Comparison of ENCODE assay signal across 8 cellular contexts in the genomic region with DNA sequence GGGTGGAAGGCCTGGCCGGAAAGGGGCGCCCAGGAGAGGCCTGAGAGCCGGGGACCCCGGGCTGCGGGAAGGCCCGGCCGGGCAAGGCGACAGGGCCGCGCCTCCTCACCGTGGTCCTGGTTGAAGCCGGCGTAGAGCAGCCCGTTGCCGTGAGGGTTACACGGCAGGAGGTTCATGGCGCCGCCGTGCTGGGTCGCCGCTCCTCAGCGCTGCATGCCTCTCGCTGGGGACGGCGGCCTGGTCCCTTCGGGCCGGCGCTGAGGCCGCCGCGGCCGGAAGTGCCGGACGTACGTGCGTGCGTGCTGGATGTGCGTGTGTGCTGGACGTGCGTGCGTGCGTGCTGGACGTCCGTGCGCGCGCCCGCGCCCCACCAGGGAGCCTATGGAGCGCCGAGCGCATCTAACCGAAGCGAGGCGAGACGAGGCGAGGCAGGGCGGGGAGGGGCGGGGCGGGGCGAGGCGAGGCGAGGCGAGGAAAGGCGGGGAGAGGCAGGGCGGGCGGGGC. TPM values are rescaled to one million over a fixed set of nuclear protein-coding genes. Genes with fewer than 3 reads are reported as not detected.
DNase-seq lines count a peak whose midpoint lies in the region; ATAC-seq and TF ChIP-seq lines count a peak whose summit lies in the region.

Gene WDR45B, minus strand, starts transcription at position 280 of the 504 bp plus-strand sequence. Its CDS starts 104 bp downstream, at position 176.

- peak within 1 kb of the TSS; percentile 98 for H3K4me2 ChIP-seq in DND-41 (ENCODE audit: insufficient read depth, low read length)
- peak within 1 kb of the TSS; percentile 97 for H3K4me2 ChIP-seq in Loucy (ENCODE audit: low read depth, low read length, poor library complexity, severe bottlenecking)

- no peaks in the 10 kb centered on the region for H3K9me2 ChIP-seq in Loucy (replicated peaks; ENCODE audit: low read depth, low read length)

- no peaks in the 10 kb centered on the region for H3K9me3 Mint-ChIP-seq in natural killer cell treated with Interleukin-12 subunit alpha and Interleukin-12 subunit beta and Interleukin-15 and Interleukin-18, amount 100 ng/mL, for 72 hours

- peak within 1 kb of the TSS; percentile 88 for H3K27ac ChIP-seq in DND-41 (ENCODE audit: low read length)

- H4K20me1 ChIP-seq in DND-41 (ENCODE audit: insufficient read depth, low read length) = peaks cover 46% of the 10 kb centered on the region
- H4K20me1 ChIP-seq in Loucy (ENCODE audit: insufficient read depth, low read length, poor library complexity, severe bottlenecking) = peaks cover 49% of the 10 kb centered on the region

- H3K27me3 Mint-ChIP-seq in natural killer cell treated with Interleukin-12 subunit alpha and Interleukin-12 subunit beta and Interleukin-15 and Interleukin-18, amount 100 ng/mL, for 72 hours = no peaks in the 10 kb centered on the region

- peak within 1 kb of the TSS; percentile 74 to 82 for H3K27ac Mint-ChIP-seq in natural killer cell treated with Interleukin-12 subunit alpha and Interleukin-12 subunit beta and Interleukin-15 and Interleukin-18, amount 100 ng/mL, for 72 hours

- no peaks in the 10 kb centered on the region for H3K36me3 Mint-ChIP-seq in natural killer cell treated with Interleukin-12 subunit alpha and Interleukin-12 subunit beta and Interleukin-15 and Interleukin-18, amount 100 ng/mL, for 72 hours

- H3K4me1 Mint-ChIP-seq in natural killer cell treated with Interleukin-12 subunit alpha and Interleukin-12 subunit beta and Interleukin-15 and Interleukin-18, amount 100 ng/mL, for 72 hours (ENCODE audit: low read depth in 2 of 2) = peaks cover 23 to 27% of the 10 kb centered on the region in 2 donors

- H3K79me2 ChIP-seq in DND-41 (ENCODE audit: insufficient read depth, low read length) (peaks cover 51% of the 10 kb centered on the region), Loucy (ENCODE audit: insufficient read depth, low read length) (peaks cover 49% of the 10 kb centered on the region)

- H3K9me3 ChIP-seq in DND-41 (ENCODE audit: insufficient read depth, low read length, severe bottlenecking) (no peaks in the 10 kb centered on the region), Loucy (ENCODE audit: insufficient read depth, low read depth, low read length) (no peaks in the 10 kb centered on the region)

- ATAC-seq in DND-41 (ENCODE audit: insufficient read depth, low read depth) = peak; percentile 92
- ATAC-seq in natural killer cell treated with Interleukin-12 subunit alpha and Interleukin-12 subunit beta and Interleukin-15 and Interleukin-18, amount 100 ng/mL, for 72 hours = peak; percentile 97 to 98

- H3K4me1 ChIP-seq in DND-41 (ENCODE audit: insufficient read depth, low read length) (peaks cover 28% of the 10 kb centered on the region), Loucy (ENCODE audit: insufficient read depth, low read length, poor library complexity, severe bottlenecking) (peaks cover 32% of the 10 kb centered on the region)

- H3K27me3 ChIP-seq in DND-41 (ENCODE audit: insufficient read depth, low read length, poor library complexity) = no peaks in the 10 kb centered on the region
- peaks cover 6% of the 10 kb centered on the region for H3K27me3 ChIP-seq in Loucy (ENCODE audit: insufficient read depth, low read length, poor library complexity, severe bottlenecking)

- TF ChIP-seq CTCF in DND-41 (IDR thresholded peaks at IDR 0.05; ENCODE audit: borderline replicate concordance, extremely low read depth, low read length, poor library complexity, severe bottlenecking) = no peak
- no peak for TF ChIP-seq CTCF in Loucy (conservative IDR thresholded peaks at IDR 0.05; ENCODE audit: low read length)
- TF ChIP-seq CTCF in fibroblast of pulmonary artery (IDR thresholded peaks at IDR 0.05; ENCODE audit: low read length, missing control alignments) = no peak

- H3K4me3 ChIP-seq in DND-41 (ENCODE audit: low read depth in 1 of 2, low read length in 2 of 2) (peak within 1 kb of the TSS; percentile 97 to 100), Loucy (ENCODE audit: low read length, poor library complexity, severe bottlenecking) (peak within 1 kb of the TSS; percentile 97), fibroblast of pulmonary artery (replicated peaks; ENCODE audit: low read depth, low read length) (peak within 1 kb of the TSS; percentile 92)

- peak; percentile 97 for TF ChIP-seq POLR2A in Raji (IDR thresholded peaks at IDR 0.05; ENCODE audit: insufficient read depth, low read depth, low read length)

- H3K4me3 Mint-ChIP-seq in natural killer cell treated with Interleukin-12 subunit alpha and Interleukin-12 subunit beta and Interleukin-15 and Interleukin-18, amount 100 ng/mL, for 72 hours = peak within 1 kb of the TSS; percentile 81

- peak within 1 kb of the TSS; percentile 91 for H3K9ac ChIP-seq in DND-41 (ENCODE audit: low read depth, low read length)
- H3K9ac ChIP-seq in Loucy (ENCODE audit: low read depth, low read length, poor library complexity, severe bottlenecking) = peak within 1 kb of the TSS; percentile 98

- DNase-seq in DND-41 = peak; percentile 92
- peak; percentile 98 for DNase-seq in H4 (ENCODE audit: low spot score)
- peak; percentile 86 for DNase-seq in activated T-helper 9 cell treated with anti-CD3 and anti-CD28 coated beads, Interleukin-2, amount 50 U/mL, for 16 hours (ENCODE audit: low read depth)
- DNase-seq in fibroblast of pulmonary artery (ENCODE audit: low read depth) = peak; percentile 98
- peak; percentile 95 for DNase-seq in natural killer cell treated with Interleukin-12 subunit alpha and Interleukin-12 subunit beta and Interleukin-15 and Interleukin-18, amount 100 ng/mL, for 72 hours (ENCODE audit: low spot score)
- peak; percentile 91 for DNase-seq in stimulated activated naive CD4-positive, alpha-beta T cell treated with Interleukin-2 at 50 U/mL for 16 hours (lab: John Stamatoyannopoulos, UW)

- peak within 1 kb of the TSS; percentile 96 for H2AFZ ChIP-seq in DND-41 (ENCODE audit: low read depth, low read length)
- H2AFZ ChIP-seq in Loucy (ENCODE audit: low read length) = peak within 1 kb of the TSS; percentile 90; the same call in 1 of the 2 replicates

- H3K36me3 ChIP-seq in DND-41 (ENCODE audit: insufficient read depth, low read length) (peaks cover 27% of the 10 kb centered on the region), Loucy (ENCODE audit: insufficient read depth, low read length) (peaks cover 13% of the 10 kb centered on the region; the same call in 1 of the 2 replicates)

- H3F3A ChIP-seq in Loucy (ENCODE audit: low read depth) = 0 out of 2 replicates have a peak, but pooled peaks cover 3% of the 10 kb centered on the region

RNA-seq across cellular contexts. Expression of gene WDR45B, which starts in this region (rescaled TPM):
- 68.2 and 75.6 TPM in 2 replicates for total RNA-seq in H4 (2014; rRNA removed; shearing (Covaris generic))
- total RNA-seq in natural killer cell treated with Interleukin-12 subunit alpha and Interleukin-12 subunit beta and Interleukin-15 and Interleukin-18, amount 100 ng/mL, for 72 hours = 10 to 100 TPM; 68.0 to 75.7 TPM

Comparison
In these comparisons a context has a peak if more than half of its experiments do, and no peak if none do; other contexts are left out.
1. Peak in every context shown above with its lines: DNase-seq, ATAC-seq, H3K4me3 ChIP-seq and H3K27ac ChIP-seq.